ENCODE assay signal across 8 cellular contexts in the genomic region with DNA sequence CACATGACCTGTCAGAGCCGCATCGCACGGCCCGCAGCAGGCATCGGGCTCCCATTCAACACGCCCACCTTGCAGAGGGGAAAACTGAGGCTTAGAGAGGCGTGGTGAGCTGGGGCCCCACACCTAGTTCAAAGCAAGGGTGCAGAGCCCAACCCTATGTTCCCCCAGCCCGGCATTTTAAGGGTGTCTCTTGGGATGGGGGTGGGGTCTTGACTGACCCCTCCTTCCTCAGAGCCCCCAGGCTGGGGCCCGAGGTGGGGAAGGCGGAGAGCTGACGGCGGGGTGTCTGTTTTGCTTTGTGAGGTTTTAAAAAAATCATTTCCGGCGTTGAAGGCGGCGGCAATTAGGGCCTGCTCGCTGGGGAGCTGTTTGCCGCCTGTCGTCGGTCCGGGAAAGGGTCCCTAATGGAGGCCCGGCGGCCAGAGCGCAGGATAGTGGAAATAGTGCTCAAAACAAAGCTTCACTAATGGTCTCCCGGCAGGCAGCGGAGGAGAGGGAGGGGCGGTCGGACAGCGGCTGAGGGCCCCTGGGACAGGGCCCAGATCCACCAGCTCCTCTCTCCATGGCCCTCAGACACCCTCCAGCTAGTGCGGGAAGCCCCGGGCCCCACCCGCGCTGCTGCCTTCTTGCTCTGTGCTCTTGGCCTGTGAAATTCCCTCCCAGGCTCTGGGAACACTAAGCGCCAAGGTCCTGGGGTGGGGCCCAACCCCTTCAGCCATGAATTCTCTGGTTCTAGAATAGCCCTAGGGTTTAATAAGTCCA. TPM values are rescaled to one million over a fixed set of nuclear protein-coding genes. Genes with fewer than 3 reads are reported as not detected.
DNase-seq lines count a peak whose midpoint lies in the region; ATAC-seq and TF ChIP-seq lines count a peak whose summit lies in the region.

No MANE protein-coding gene starts in this region.

- intact Hi-C loops in Right ventricle myocardium superior (cut with DNase I): no loop called here
- intact Hi-C loops in Right ventricle myocardium inferior (cut with DNase I): no loop called here
- intact Hi-C loops in tibial artery (cut with DNase I; ENCODE audit: low total_unique reads): no loop called here

- no peaks in the 10 kb centered on the region for H3K36me3 ChIP-seq in tibial artery

- no peak overlapping the region for H3K27ac ChIP-seq in tibial artery

- H3K4me3 ChIP-seq in tibial artery: peak overlapping the region; percentile 12 to 32

- TF ChIP-seq CTCF in tibial artery (IDR thresholded peaks at IDR 0.05): no peak

- DNase-seq in Right ventricle myocardium superior (no peak), Right ventricle myocardium inferior (ENCODE audit: missing footprints) (no peak), left kidney (ENCODE audit: low read depth, low spot score) (peak; percentile 85), tibial artery (no peak), NCI-H1105 (lab: John Stamatoyannopoulos, UW) (no peak), CD1c-positive myeloid dendritic cell (ENCODE audit: extremely low spot score) (no peak)
- peak; percentile 64 for DNase-seq in activated effector memory CD4-positive, alpha-beta T cell treated with anti-CD3 and anti-CD28 coated beads, Interleukin-2, amount 50 U/mL, for 16 hours

- peaks cover 0 to 95% of the 10 kb centered on the region in 2 donors for H3K27me3 ChIP-seq in tibial artery

- H3K4me1 ChIP-seq in tibial artery: peaks cover 0 to 30% (median 10%) of the 10 kb centered on the region in 4 donors

- ATAC-seq in Right ventricle myocardium superior (ENCODE audit: poor library complexity) (peak; percentile 32), Right ventricle myocardium inferior (no peak), GM18870 (IDR thresholded peaks at IDR 0.05; ENCODE audit: unreplicated experiment) (no peak)

- no peaks in the 10 kb centered on the region for H3K9me3 ChIP-seq in tibial artery

RNA-seq across cellular contexts. Expression of gene VSTM2L, which starts 11.9 kb away (rescaled TPM):
- total RNA-seq in Right ventricle myocardium superior (17.0 TPM), Right ventricle myocardium inferior (17.7 TPM)

Comparison
In these comparisons a context has a peak if more than half of its experiments do, and no peak if none do; other contexts are left out.
1. DNase-seq: peak in activated effector memory CD4-positive, alpha-beta T cell treated with anti-CD3 and anti-CD28 coated beads, Interleukin-2, amount 50 U/mL, for 16 hours (single experiment) and left kidney (single experiment); none in Right ventricle myocardium superior (single experiment), Right ventricle myocardium inferior (single experiment), tibial artery (0 of 2), NCI-H1105 (single experiment) and CD1c-positive myeloid dendritic cell (single experiment).